In the genomic region with DNA sequence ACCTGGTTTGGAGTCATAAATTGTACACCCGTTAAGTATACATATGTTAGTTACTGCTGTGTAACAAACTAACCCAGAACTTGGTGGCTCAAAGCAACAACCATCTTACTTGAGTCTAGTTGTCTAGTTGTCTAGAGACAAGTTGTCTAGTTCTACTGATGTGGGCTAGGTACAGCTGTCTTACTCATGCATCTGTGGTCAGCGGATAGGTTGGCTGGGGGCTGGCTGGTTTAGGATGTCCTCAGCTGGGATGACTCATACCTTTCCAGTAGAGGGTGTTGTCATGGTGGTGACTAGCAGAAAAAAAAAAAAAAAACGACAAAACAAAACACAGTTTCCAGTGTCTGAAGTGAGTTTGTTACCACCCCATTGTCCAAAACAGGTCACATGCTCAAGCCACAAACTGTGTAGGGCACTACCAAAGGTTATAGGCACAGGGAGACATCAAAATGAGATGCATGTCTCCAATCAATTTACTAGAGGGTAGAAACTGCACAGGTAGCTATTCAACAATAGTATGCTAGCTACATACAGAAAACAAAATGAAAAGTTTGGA, we compare ENCODE assay signal across 1 cellular context.
TF ChIP-seq lines count a peak whose summit lies in the region.

No MANE protein-coding gene starts in this region.

TF ChIP-seq in HEK293, 187 proteins besides CTCF, POLR2A, EP300 and RAD21 (continued from another document and continues in another):
- TF ChIP-seq, protein P1, sequence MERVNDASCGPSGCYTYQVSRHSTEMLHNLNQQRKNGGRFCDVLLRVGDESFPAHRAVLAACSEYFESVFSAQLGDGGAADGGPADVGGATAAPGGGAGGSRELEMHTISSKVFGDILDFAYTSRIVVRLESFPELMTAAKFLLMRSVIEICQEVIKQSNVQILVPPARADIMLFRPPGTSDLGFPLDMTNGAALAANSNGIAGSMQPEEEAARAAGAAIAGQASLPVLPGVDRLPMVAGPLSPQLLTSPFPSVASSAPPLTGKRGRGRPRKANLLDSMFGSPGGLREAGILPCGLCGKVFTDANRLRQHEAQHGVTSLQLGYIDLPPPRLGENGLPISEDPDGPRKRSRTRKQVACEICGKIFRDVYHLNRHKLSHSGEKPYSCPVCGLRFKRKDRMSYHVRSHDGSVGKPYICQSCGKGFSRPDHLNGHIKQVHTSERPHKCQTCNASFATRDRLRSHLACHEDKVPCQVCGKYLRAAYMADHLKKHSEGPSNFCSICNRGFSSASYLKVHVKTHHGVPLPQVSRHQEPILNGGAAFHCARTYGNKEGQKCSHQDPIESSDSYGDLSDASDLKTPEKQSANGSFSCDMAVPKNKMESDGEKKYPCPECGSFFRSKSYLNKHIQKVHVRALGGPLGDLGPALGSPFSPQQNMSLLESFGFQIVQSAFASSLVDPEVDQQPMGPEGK (tag by site-specific recombination; IDR thresholded peaks at IDR 0.05) = peak; percentile 54
- TF ChIP-seq, protein P2, sequence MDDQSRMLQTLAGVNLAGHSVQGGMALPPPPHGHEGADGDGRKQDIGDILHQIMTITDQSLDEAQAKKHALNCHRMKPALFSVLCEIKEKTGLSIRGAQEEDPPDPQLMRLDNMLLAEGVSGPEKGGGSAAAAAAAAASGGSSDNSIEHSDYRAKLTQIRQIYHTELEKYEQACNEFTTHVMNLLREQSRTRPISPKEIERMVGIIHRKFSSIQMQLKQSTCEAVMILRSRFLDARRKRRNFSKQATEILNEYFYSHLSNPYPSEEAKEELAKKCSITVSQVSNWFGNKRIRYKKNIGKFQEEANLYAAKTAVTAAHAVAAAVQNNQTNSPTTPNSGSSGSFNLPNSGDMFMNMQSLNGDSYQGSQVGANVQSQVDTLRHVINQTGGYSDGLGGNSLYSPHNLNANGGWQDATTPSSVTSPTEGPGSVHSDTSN (CRISPR knock-in tag; IDR thresholded peaks at IDR 0.05) = no peak
- no peak for TF ChIP-seq ZNF335 (tag by site-specific recombination; conservative IDR thresholded peaks at IDR 0.05)
- TF ChIP-seq ZNF473 (tag by site-specific recombination; IDR thresholded peaks at IDR 0.05) = no peak
- 0 out of 2 replicates have a peak, but pooled peaks have one; percentile 40 for TF ChIP-seq KLF8 (tag by site-specific recombination; IDR thresholded peaks at IDR 0.05)
- no peak for TF ChIP-seq ZNF404 (tag by site-specific recombination; IDR thresholded peaks at IDR 0.05)
- no peak for TF ChIP-seq ZNF132 (tag by site-specific recombination; IDR thresholded peaks at IDR 0.05; ENCODE audit: borderline replicate concordance)
- no peak for TF ChIP-seq ZBTB7A (tag by site-specific recombination; IDR thresholded peaks at IDR 0.05; ENCODE audit: low read depth)
- no peak for TF ChIP-seq ZNF2 (tag by site-specific recombination; IDR thresholded peaks at IDR 0.05)
- no peak for TF ChIP-seq ZSCAN16 (tag by site-specific recombination; IDR thresholded peaks at IDR 0.05)
- no peak for TF ChIP-seq ZNF211 (tag by site-specific recombination; IDR thresholded peaks at IDR 0.05; ENCODE audit: low read depth)
- TF ChIP-seq ZNF837 (tag by site-specific recombination; IDR thresholded peaks at IDR 0.05) = no peak
- TF ChIP-seq ZNF585B (tag by site-specific recombination; IDR thresholded peaks at IDR 0.05) = no peak
- no peak for TF ChIP-seq ZNF426 (tag by site-specific recombination; IDR thresholded peaks at IDR 0.05)
- TF ChIP-seq, protein P3, sequence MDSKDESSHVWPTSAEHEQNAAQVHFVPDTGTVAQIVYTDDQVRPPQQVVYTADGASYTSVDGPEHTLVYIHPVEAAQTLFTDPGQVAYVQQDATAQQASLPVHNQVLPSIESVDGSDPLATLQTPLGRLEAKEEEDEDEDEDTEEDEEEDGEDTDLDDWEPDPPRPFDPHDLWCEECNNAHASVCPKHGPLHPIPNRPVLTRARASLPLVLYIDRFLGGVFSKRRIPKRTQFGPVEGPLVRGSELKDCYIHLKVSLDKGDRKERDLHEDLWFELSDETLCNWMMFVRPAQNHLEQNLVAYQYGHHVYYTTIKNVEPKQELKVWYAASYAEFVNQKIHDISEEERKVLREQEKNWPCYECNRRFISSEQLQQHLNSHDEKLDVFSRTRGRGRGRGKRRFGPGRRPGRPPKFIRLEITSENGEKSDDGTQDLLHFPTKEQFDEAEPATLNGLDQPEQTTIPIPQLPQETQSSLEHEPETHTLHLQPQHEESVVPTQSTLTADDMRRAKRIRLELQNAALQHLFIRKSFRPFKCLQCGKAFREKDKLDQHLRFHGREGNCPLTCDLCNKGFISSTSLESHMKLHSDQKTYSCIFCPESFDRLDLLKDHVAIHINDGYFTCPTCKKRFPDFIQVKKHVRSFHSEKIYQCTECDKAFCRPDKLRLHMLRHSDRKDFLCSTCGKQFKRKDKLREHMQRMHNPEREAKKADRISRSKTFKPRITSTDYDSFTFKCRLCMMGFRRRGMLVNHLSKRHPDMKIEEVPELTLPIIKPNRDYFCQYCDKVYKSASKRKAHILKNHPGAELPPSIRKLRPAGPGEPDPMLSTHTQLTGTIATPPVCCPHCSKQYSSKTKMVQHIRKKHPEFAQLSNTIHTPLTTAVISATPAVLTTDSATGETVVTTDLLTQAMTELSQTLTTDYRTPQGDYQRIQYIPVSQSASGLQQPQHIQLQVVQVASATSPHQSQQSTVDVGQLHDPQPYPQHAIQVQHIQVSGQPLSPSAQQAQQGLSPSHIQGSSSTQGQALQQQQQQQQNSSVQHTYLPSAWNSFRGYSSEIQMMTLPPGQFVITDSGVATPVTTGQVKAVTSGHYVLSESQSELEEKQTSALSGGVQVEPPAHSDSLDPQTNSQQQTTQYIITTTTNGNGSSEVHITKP (tag by site-specific recombination; IDR thresholded peaks at IDR 0.05) = peak; percentile 66
- TF ChIP-seq ZBTB48 (tag by site-specific recombination; IDR thresholded peaks at IDR 0.05) = no peak
- TF ChIP-seq KLF9 (tag by site-specific recombination; IDR thresholded peaks at IDR 0.05; ENCODE audit: low read depth) = no peak
- no peak for TF ChIP-seq ZIC2 (tag by site-specific recombination; IDR thresholded peaks at IDR 0.05)
- TF ChIP-seq ZNF596 (tag by site-specific recombination; IDR thresholded peaks at IDR 0.05) = no peak
- TF ChIP-seq, protein P4, sequence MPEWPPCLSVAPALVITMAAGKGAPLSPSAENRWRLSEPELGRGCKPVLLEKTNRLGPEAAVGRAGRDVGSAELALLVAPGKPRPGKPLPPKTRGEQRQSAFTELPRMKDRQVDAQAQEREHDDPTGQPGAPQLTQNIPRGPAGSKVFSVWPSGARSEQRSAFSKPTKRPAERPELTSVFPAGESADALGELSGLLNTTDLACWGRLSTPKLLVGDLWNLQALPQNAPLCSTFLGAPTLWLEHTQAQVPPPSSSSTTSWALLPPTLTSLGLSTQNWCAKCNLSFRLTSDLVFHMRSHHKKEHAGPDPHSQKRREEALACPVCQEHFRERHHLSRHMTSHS (tag by site-specific recombination; IDR thresholded peaks at IDR 0.05) = no peak
- no peak for TF ChIP-seq ZNF223 (tag by site-specific recombination; IDR thresholded peaks at IDR 0.05)
- no peak for TF ChIP-seq TRIM28 (IDR thresholded peaks at IDR 0.05; ENCODE audit: borderline replicate concordance, low read length)
- TF ChIP-seq ZNF169 (tag by site-specific recombination; IDR thresholded peaks at IDR 0.05) = no peak
- TF ChIP-seq, protein P5, sequence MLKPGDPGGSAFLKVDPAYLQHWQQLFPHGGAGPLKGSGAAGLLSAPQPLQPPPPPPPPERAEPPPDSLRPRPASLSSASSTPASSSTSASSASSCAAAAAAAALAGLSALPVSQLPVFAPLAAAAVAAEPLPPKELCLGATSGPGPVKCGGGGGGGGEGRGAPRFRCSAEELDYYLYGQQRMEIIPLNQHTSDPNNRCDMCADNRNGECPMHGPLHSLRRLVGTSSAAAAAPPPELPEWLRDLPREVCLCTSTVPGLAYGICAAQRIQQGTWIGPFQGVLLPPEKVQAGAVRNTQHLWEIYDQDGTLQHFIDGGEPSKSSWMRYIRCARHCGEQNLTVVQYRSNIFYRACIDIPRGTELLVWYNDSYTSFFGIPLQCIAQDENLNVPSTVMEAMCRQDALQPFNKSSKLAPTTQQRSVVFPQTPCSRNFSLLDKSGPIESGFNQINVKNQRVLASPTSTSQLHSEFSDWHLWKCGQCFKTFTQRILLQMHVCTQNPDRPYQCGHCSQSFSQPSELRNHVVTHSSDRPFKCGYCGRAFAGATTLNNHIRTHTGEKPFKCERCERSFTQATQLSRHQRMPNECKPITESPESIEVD (tag by site-specific recombination; IDR thresholded peaks at IDR 0.05) = no peak
- no peak for TF ChIP-seq ZNF416 (tag by site-specific recombination; IDR thresholded peaks at IDR 0.05)
- no peak for TF ChIP-seq ZNF664 (tag by site-specific recombination; IDR thresholded peaks at IDR 0.05)
- no peak for TF ChIP-seq KLF7 (tag by site-specific recombination; IDR thresholded peaks at IDR 0.05; ENCODE audit: borderline replicate concordance)
- TF ChIP-seq, protein P6, sequence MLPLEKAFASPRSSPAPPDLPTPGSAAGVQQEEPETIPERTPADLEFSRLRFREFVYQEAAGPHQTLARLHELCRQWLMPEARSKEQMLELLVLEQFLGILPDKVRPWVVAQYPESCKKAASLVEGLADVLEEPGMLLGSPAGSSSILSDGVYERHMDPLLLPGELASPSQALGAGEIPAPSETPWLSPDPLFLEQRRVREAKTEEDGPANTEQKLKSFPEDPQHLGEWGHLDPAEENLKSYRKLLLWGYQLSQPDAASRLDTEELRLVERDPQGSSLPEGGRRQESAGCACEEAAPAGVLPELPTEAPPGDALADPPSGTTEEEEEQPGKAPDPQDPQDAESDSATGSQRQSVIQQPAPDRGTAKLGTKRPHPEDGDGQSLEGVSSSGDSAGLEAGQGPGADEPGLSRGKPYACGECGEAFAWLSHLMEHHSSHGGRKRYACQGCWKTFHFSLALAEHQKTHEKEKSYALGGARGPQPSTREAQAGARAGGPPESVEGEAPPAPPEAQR (tag by site-specific recombination; IDR thresholded peaks at IDR 0.05) = no peak
- TF ChIP-seq ZNF114 (tag by site-specific recombination; IDR thresholded peaks at IDR 0.05) = no peak
- TF ChIP-seq, protein P7, sequence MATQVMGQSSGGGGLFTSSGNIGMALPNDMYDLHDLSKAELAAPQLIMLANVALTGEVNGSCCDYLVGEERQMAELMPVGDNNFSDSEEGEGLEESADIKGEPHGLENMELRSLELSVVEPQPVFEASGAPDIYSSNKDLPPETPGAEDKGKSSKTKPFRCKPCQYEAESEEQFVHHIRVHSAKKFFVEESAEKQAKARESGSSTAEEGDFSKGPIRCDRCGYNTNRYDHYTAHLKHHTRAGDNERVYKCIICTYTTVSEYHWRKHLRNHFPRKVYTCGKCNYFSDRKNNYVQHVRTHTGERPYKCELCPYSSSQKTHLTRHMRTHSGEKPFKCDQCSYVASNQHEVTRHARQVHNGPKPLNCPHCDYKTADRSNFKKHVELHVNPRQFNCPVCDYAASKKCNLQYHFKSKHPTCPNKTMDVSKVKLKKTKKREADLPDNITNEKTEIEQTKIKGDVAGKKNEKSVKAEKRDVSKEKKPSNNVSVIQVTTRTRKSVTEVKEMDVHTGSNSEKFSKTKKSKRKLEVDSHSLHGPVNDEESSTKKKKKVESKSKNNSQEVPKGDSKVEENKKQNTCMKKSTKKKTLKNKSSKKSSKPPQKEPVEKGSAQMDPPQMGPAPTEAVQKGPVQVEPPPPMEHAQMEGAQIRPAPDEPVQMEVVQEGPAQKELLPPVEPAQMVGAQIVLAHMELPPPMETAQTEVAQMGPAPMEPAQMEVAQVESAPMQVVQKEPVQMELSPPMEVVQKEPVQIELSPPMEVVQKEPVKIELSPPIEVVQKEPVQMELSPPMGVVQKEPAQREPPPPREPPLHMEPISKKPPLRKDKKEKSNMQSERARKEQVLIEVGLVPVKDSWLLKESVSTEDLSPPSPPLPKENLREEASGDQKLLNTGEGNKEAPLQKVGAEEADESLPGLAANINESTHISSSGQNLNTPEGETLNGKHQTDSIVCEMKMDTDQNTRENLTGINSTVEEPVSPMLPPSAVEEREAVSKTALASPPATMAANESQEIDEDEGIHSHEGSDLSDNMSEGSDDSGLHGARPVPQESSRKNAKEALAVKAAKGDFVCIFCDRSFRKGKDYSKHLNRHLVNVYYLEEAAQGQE (tag by site-specific recombination; IDR thresholded peaks at IDR 0.05) = no peak
- no peak for TF ChIP-seq IKZF3 (tag by site-specific recombination; IDR thresholded peaks at IDR 0.05)
- TF ChIP-seq, protein P8, sequence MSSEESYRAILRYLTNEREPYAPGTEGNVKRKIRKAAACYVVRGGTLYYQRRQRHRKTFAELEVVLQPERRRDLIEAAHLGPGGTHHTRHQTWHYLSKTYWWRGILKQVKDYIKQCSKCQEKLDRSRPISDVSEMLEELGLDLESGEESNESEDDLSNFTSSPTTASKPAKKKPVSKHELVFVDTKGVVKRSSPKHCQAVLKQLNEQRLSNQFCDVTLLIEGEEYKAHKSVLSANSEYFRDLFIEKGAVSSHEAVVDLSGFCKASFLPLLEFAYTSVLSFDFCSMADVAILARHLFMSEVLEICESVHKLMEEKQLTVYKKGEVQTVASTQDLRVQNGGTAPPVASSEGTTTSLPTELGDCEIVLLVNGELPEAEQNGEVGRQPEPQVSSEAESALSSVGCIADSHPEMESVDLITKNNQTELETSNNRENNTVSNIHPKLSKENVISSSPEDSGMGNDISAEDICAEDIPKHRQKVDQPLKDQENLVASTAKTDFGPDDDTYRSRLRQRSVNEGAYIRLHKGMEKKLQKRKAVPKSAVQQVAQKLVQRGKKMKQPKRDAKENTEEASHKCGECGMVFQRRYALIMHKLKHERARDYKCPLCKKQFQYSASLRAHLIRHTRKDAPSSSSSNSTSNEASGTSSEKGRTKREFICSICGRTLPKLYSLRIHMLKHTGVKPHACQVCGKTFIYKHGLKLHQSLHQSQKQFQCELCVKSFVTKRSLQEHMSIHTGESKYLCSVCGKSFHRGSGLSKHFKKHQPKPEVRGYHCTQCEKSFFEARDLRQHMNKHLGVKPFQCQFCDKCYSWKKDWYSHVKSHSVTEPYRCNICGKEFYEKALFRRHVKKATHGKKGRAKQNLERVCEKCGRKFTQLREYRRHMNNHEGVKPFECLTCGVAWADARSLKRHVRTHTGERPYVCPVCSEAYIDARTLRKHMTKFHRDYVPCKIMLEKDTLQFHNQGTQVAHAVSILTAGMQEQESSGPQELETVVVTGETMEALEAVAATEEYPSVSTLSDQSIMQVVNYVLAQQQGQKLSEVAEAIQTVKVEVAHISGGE (tag by site-specific recombination; conservative IDR thresholded peaks at IDR 0.05; ENCODE audit: low read depth) = no peak
- TF ChIP-seq, protein P9, sequence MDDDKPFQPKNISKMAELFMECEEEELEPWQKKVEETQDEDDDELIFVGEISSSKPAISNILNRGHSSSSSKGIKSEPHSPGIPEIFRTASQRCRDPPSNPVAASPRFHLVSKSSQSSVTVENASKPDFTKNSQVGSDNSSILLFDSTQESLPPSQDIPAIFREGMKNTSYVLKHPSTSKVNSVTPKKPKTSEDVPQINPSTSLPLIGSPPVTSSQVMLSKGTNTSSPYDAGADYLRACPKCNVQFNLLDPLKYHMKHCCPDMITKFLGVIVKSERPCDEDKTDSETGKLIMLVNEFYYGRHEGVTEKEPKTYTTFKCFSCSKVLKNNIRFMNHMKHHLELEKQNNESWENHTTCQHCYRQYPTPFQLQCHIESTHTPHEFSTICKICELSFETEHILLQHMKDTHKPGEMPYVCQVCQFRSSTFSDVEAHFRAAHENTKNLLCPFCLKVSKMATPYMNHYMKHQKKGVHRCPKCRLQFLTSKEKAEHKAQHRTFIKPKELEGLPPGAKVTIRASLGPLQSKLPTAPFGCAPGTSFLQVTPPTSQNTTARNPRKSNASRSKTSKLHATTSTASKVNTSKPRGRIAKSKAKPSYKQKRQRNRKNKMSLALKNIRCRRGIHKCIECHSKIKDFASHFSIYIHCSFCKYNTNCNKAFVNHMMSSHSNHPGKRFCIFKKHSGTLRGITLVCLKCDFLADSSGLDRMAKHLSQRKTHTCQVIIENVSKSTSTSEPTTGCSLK (tag by site-specific recombination; IDR thresholded peaks at IDR 0.05) = no peak
